ENCODE assay signal across 1 cellular context in the genomic region with DNA sequence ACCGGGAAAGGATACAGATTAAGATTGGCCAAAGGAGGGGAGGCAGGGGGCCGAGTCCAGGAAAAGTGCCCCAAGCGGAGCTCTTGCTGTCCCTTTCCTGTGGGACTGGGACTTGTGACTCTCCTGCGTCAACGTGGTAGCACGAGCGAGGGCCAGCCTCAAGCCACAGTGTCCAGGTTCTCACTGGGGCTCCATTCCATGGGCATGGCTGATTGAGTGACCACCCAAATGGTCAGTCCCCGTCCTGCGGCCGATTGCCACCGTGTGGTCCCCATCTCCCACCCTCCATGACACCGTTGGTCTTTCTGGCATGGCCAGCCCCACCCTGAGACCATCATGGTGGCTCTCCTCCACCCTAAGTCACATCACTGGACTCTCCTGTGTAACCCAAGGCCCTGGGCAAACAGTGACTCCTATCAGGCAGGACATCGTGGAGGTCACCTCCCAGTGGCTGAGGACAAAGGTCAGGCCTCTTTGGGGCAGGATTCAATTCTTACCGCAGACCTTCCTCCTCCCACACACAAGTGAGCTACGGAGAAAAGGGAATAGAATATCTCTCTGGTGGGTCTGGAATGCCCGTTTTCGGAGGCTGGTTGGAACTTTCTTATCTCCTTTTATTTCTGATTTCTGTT.
TF ChIP-seq lines count a peak whose summit lies in the region.

No MANE protein-coding gene starts in this region.

TF ChIP-seq in HepG2, 621 proteins besides CTCF, POLR2A, EP300 and RAD21:
- TF ChIP-seq AGO2 (optimal IDR thresholded peaks at IDR 0.05; ENCODE audit: low read depth, low read length) (peak; percentile 22), PITX1 (CRISPR knock-in tag; IDR thresholded peaks at IDR 0.05) (no peak), HNF4G (IDR thresholded peaks at IDR 0.05; ENCODE audit: borderline replicate concordance, low read depth, low read length) (0 out of 2 replicates have a peak, but pooled peaks have one; percentile 15), HNF4G (CRISPR knock-in tag; IDR thresholded peaks at IDR 0.05; ENCODE audit: borderline replicate concordance, low read depth) (no peak), ZSCAN25 (CRISPR knock-in tag; IDR thresholded peaks at IDR 0.05) (no peak), ZNF792 (CRISPR knock-in tag; IDR thresholded peaks at IDR 0.05) (no peak), PHB2 (IDR thresholded peaks at IDR 0.05; ENCODE audit: partially characterized antibody) (no peak), HNF4A (CRISPR knock-in tag; IDR thresholded peaks at IDR 0.05) (peak; percentile 30; the same call in 1 of the 2 replicates), U2AF1 (optimal IDR thresholded peaks at IDR 0.05; ENCODE audit: low read depth, low read length) (no peak), ESRRA (CRISPR knock-in tag; IDR thresholded peaks at IDR 0.05; ENCODE audit: low read depth) (peak; percentile 76; the same call in 1 of the 2 replicates), SALL1 (CRISPR knock-in tag; IDR thresholded peaks at IDR 0.05) (no peak), ISX (CRISPR knock-in tag; conservative IDR thresholded peaks at IDR 0.05) (no peak), ZNF598 (CRISPR knock-in tag; IDR thresholded peaks at IDR 0.05; ENCODE audit: borderline replicate concordance) (no peak), AHR (CRISPR knock-in tag; IDR thresholded peaks at IDR 0.05) (no peak), ZBTB20 (CRISPR knock-in tag; IDR thresholded peaks at IDR 0.05; ENCODE audit: borderline replicate concordance, low read depth) (no peak), ASH2L (IDR thresholded peaks at IDR 0.05; ENCODE audit: insufficient read length, low read depth, low read length) (no peak)
- TF ChIP-seq, protein P1, sequence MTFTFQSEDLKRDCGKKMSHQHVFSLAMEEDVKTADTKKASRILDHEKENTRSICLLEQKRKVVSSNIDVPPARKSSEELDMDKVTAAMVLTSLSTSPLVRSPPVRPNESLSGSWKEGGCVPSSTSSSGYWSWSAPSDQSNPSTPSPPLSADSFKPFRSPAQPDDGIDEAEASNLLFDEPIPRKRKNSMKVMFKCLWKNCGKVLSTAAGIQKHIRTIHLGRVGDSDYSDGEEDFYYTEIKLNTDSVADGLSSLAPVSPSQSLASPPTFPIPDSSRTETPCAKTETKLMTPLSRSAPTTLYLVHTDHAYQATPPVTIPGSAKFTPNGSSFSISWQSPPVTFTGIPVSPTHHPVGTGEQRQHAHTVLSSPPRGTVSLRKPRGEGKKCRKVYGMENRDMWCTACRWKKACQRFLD (CRISPR knock-in tag; IDR thresholded peaks at IDR 0.05; ENCODE audit: borderline replicate concordance) = no peak
- TF ChIP-seq, protein P2, sequence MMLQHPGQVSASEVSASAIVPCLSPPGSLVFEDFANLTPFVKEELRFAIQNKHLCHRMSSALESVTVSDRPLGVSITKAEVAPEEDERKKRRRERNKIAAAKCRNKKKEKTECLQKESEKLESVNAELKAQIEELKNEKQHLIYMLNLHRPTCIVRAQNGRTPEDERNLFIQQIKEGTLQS (CRISPR knock-in tag; IDR thresholded peaks at IDR 0.05) = no peak
- TF ChIP-seq, protein P3, sequence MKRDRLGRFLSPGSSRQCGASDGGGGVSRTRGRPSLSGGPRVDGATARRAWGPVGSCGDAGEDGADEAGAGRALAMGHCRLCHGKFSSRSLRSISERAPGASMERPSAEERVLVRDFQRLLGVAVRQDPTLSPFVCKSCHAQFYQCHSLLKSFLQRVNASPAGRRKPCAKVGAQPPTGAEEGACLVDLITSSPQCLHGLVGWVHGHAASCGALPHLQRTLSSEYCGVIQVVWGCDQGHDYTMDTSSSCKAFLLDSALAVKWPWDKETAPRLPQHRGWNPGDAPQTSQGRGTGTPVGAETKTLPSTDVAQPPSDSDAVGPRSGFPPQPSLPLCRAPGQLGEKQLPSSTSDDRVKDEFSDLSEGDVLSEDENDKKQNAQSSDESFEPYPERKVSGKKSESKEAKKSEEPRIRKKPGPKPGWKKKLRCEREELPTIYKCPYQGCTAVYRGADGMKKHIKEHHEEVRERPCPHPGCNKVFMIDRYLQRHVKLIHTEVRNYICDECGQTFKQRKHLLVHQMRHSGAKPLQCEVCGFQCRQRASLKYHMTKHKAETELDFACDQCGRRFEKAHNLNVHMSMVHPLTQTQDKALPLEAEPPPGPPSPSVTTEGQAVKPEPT (CRISPR knock-in tag; IDR thresholded peaks at IDR 0.05; ENCODE audit: low read depth) = no peak
